In genomic region chr16:77233799-77234502, GRCh38 we compare ENCODE assay signal across 2 cellular contexts.
TF ChIP-seq lines count a peak whose summit lies in the region.

No MANE protein-coding gene starts in this region.

TF ChIP-seq in GM23338, 12 proteins besides CTCF, POLR2A, EP300 and RAD21:
- no peak for TF ChIP-seq NANOG (IDR thresholded peaks at IDR 0.05; ENCODE audit: borderline replicate concordance)
- TF ChIP-seq JUNB (IDR thresholded peaks at IDR 0.05; ENCODE audit: unreplicated experiment) = no peak
- TF ChIP-seq ZNF114 (CRISPR knock-in tag; IDR thresholded peaks at IDR 0.05) = no peak
- TF ChIP-seq ETS1 (IDR thresholded peaks at IDR 0.05) = no peak
- no peak for TF ChIP-seq STAT1 (IDR thresholded peaks at IDR 0.05; ENCODE audit: unreplicated experiment)
- TF ChIP-seq POLR2AphosphoS5 (IDR thresholded peaks at IDR 0.05; ENCODE audit: low read depth) = no peak
- no peak for TF ChIP-seq CREB1 (CRISPR knock-in tag; IDR thresholded peaks at IDR 0.05; ENCODE audit: low read depth)
- TF ChIP-seq, protein P1, sequence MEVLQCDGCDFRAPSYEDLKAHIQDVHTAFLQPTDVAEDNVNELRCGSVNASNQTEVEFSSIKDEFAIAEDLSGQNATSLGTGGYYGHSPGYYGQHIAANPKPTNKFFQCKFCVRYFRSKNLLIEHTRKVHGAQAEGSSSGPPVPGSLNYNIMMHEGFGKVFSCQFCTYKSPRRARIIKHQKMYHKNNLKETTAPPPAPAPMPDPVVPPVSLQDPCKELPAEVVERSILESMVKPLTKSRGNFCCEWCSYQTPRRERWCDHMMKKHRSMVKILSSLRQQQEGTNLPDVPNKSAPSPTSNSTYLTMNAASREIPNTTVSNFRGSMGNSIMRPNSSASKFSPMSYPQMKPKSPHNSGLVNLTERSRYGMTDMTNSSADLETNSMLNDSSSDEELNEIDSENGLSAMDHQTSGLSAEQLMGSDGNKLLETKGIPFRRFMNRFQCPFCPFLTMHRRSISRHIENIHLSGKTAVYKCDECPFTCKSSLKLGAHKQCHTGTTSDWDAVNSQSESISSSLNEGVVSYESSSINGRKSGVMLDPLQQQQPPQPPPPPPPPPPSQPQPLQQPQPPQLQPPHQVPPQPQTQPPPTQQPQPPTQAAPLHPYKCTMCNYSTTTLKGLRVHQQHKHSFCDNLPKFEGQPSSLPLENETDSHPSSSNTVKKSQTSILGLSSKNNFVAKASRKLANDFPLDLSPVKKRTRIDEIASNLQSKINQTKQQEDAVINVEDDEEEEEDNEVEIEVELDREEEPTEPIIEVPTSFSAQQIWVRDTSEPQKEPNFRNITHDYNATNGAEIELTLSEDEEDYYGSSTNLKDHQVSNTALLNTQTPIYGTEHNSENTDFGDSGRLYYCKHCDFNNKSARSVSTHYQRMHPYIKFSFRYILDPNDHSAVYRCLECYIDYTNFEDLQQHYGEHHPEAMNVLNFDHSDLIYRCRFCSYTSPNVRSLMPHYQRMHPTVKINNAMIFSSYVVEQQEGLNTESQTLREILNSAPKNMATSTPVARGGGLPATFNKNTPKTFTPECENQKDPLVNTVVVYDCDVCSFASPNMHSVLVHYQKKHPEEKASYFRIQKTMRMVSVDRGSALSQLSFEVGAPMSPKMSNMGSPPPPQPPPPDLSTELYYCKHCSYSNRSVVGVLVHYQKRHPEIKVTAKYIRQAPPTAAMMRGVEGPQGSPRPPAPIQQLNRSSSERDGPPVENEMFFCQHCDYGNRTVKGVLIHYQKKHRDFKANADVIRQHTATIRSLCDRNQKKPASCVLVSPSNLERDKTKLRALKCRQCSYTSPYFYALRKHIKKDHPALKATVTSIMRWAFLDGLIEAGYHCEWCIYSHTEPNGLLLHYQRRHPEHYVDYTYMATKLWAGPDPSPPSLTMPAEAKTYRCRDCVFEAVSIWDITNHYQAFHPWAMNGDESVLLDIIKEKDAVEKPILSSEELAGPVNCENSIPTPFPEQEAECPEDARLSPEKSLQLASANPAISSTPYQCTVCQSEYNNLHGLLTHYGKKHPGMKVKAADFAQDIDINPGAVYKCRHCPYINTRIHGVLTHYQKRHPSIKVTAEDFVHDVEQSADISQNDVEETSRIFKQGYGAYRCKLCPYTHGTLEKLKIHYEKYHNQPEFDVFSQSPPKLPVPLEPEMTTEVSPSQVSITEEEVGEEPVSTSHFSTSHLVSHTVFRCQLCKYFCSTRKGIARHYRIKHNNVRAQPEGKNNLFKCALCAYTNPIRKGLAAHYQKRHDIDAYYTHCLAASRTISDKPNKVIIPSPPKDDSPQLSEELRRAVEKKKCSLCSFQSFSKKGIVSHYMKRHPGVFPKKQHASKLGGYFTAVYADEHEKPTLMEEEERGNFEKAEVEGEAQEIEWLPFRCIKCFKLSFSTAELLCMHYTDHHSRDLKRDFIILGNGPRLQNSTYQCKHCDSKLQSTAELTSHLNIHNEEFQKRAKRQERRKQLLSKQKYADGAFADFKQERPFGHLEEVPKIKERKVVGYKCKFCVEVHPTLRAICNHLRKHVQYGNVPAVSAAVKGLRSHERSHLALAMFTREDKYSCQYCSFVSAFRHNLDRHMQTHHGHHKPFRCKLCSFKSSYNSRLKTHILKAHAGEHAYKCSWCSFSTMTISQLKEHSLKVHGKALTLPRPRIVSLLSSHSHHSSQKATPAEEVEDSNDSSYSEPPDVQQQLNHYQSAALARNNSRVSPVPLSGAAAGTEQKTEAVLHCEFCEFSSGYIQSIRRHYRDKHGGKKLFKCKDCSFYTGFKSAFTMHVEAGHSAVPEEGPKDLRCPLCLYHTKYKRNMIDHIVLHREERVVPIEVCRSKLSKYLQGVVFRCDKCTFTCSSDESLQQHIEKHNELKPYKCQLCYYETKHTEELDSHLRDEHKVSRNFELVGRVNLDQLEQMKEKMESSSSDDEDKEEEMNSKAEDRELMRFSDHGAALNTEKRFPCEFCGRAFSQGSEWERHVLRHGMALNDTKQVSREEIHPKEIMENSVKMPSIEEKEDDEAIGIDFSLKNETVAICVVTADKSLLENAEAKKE (CRISPR knock-in tag; IDR thresholded peaks at IDR 0.05) = no peak
- TF ChIP-seq EZH2phosphoT487 (IDR thresholded peaks at IDR 0.05; ENCODE audit: unreplicated experiment) = no peak
- TF ChIP-seq ZNF331 (CRISPR knock-in tag; IDR thresholded peaks at IDR 0.05; ENCODE audit: low read depth) = no peak
- no peak for TF ChIP-seq REST (IDR thresholded peaks at IDR 0.05; ENCODE audit: unreplicated experiment)
- TF ChIP-seq EZH2 (IDR thresholded peaks at IDR 0.05; ENCODE audit: low read depth, unreplicated experiment) = no peak

TF ChIP-seq in K562, 482 proteins besides CTCF, POLR2A, EP300 and RAD21 (continues in another document):
- TF ChIP-seq PTTG1 (tag; IDR thresholded peaks at IDR 0.05; ENCODE audit: low read depth) (0 out of 2 replicates have a peak, but pooled peaks have one; percentile 33), CHCHD3 (CRISPR knock-in tag; IDR thresholded peaks at IDR 0.05) (no peak), KAT7 (CRISPR knock-in tag; IDR thresholded peaks at IDR 0.05; ENCODE audit: borderline replicate concordance) (no peak), ELF4 (CRISPR knock-in tag; IDR thresholded peaks at IDR 0.05) (no peak), SPI1 (IDR thresholded peaks at IDR 0.05; ENCODE audit: borderline replicate concordance, low read depth, low read length) (no peak), GTF2B (IDR thresholded peaks at IDR 0.05; ENCODE audit: extremely low read depth, insufficient read length) (no peak), ZNF584 (CRISPR knock-in tag; IDR thresholded peaks at IDR 0.05; ENCODE audit: low read depth) (peak; percentile 85; the same call in 1 of the 2 replicates), MTA2 (IDR thresholded peaks at IDR 0.05; ENCODE audit: low read depth) (no peak), ZNF316 (IDR thresholded peaks at IDR 0.05) (no peak), MCM7 (IDR thresholded peaks at IDR 0.05) (no peak), ZNF75A (CRISPR knock-in tag; IDR thresholded peaks at IDR 0.05) (no peak), PHTF2 (CRISPR knock-in tag; IDR thresholded peaks at IDR 0.05) (no peak), ZNF253 (CRISPR knock-in tag; conservative IDR thresholded peaks at IDR 0.05) (no peak), PYGO2 (tag; IDR thresholded peaks at IDR 0.05) (0 out of 2 replicates have a peak, but pooled peaks have one; percentile 22), TAF9B (IDR thresholded peaks at IDR 0.05; ENCODE audit: partially characterized antibody) (no peak), HDAC8 (tag; IDR thresholded peaks at IDR 0.05) (peak; percentile 75; the same call in 1 of the 2 replicates), HIVEP1 (CRISPR knock-in tag; IDR thresholded peaks at IDR 0.05) (no peak), ZNF197 (CRISPR knock-in tag; IDR thresholded peaks at IDR 0.05; ENCODE audit: low read depth) (0 out of 2 replicates have a peak, but pooled peaks have one; percentile 52), KAT2B (IDR thresholded peaks at IDR 0.05; ENCODE audit: low read depth, low read length) (no peak), ZNF589 (CRISPR knock-in tag; IDR thresholded peaks at IDR 0.05; ENCODE audit: low read depth) (peak; percentile 87), ZNF41 (CRISPR knock-in tag; conservative IDR thresholded peaks at IDR 0.05) (0 out of 2 replicates have a peak, but pooled peaks have one; percentile 56), ZNF699 (CRISPR knock-in tag; IDR thresholded peaks at IDR 0.05; ENCODE audit: insufficient replicate concordance) (no peak), NUFIP1 (IDR thresholded peaks at IDR 0.05; ENCODE audit: partially characterized antibody) (no peak), ZC3H8 (IDR thresholded peaks at IDR 0.05) (no peak), ZNF583 (CRISPR knock-in tag; IDR thresholded peaks at IDR 0.05) (peak; percentile 69; the same call in 1 of the 2 replicates), SETDB1 (IDR thresholded peaks at IDR 0.05; ENCODE audit: low read length) (no peak), PHF20 (IDR thresholded peaks at IDR 0.05; ENCODE audit: partially characterized antibody) (no peak), HCFC1 (IDR thresholded peaks at IDR 0.05; ENCODE audit: low read depth, low read length) (no peak), ZNF766 (CRISPR knock-in tag; conservative IDR thresholded peaks at IDR 0.05) (peak; percentile 28; the same call in 1 of the 2 replicates), FOXJ3 (CRISPR knock-in tag; IDR thresholded peaks at IDR 0.05) (no peak), ESRRA (IDR thresholded peaks at IDR 0.05; ENCODE audit: borderline replicate concordance, low read depth) (peak; percentile 23; the same call in 1 of the 2 replicates), ELK3 (CRISPR knock-in tag; IDR thresholded peaks at IDR 0.05) (no peak), ZNF239 (CRISPR knock-in tag; IDR thresholded peaks at IDR 0.05) (peak; percentile 55)
- TF ChIP-seq, protein P2, sequence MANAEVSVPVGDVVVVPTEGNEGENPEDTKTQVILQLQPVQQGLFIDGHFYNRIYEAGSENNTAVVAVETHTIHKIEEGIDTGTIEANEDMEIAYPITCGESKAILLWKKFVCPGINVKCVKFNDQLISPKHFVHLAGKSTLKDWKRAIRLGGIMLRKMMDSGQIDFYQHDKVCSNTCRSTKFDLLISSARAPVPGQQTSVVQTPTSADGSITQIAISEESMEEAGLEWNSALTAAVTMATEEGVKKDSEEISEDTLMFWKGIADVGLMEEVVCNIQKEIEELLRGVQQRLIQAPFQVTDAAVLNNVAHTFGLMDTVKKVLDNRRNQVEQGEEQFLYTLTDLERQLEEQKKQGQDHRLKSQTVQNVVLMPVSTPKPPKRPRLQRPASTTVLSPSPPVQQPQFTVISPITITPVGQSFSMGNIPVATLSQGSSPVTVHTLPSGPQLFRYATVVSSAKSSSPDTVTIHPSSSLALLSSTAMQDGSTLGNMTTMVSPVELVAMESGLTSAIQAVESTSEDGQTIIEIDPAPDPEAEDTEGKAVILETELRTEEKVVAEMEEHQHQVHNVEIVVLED (CRISPR knock-in tag; IDR thresholded peaks at IDR 0.05) = peak; percentile 31; the same call in 1 of the 2 replicates
- TF ChIP-seq, protein P3, sequence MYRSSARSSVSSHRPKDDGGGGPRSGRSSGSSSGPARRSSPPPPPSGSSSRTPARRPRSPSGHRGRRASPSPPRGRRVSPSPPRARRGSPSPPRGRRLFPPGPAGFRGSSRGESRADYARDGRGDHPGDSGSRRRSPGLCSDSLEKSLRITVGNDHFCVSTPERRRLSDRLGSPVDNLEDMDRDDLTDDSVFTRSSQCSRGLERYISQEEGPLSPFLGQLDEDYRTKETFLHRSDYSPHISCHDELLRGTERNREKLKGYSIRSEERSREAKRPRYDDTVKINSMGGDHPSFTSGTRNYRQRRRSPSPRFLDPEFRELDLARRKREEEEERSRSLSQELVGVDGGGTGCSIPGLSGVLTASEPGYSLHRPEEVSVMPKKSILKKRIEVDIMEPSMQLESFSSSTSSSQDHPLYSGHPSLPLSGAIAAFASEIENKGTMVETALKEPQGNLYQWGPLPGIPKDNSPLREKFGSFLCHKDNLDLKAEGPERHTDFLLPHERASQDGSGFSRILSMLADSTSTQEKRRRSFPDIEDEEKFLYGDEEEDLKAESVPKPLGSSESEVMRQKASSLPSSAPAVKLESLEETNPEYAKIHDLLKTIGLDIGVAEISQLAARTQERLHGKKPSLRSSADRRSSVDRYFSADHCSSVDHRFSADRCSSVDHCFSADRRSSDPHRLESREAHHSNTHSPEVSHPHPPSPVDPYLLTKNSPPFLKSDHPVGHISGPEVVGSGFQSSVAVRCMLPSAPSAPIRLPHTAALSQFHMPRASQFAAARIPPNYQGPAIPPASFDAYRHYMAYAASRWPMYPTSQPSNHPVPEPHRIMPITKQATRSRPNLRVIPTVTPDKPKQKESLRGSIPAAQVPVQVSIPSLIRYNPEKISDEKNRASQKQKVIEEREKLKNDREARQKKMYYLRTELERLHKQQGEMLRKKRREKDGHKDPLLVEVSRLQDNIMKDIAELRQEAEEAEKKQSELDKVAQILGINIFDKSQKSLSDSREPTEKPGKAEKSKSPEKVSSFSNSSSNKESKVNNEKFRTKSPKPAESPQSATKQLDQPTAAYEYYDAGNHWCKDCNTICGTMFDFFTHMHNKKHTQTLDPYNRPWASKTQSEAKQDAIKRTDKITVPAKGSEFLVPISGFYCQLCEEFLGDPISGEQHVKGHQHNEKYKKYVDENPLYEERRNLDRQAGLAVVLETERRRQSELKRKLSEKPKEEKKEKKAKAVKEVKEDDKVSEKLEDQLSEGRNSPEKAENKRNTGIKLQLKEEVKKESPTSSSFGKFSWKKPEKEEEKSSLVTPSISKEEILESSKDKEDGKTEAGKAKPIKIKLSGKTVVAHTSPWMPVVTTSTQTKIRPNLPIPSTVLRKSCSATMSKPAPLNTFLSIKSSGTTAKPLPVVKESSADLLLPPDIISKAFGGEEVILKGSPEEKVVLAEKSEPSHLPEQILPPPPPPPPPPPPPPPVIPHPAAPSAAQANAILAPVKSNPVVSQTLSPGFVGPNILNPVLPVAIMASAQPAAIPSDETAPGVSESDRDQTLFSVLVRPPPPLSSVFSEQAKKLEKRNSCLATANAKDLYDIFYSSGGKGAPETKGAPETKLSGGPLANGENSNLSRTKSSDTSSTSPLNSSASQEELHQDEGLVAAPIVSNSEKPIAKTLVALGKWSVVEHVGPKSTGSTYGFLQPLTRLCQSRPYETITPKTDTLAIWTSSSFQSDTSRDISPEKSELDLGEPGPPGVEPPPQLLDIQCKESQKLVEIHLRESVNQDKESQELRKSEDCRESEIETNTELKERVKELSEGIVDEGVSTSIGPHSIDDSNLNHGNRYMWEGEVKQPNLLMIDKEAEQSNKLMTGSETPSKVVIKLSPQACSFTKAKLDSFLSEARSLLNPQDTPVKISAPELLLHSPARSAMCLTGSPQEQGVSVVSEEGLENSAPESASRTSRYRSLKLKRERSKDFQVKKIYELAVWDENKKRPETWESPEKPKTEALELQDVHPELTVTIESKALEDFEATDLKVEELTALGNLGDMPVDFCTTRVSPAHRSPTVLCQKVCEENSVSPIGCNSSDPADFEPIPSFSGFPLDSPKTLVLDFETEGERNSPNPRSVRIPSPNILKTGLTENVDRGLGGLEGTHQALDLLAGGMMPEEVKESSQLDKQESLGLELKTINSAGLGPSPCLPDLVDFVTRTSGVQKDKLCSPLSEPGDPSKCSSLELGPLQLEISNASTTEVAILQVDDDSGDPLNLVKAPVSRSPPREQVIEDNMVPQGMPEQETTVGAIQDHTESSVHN (IDR thresholded peaks at IDR 0.05; ENCODE audit: borderline replicate concordance in 1 of 2, low read depth in 1 of 2) = no peak
